Comparison of ENCODE assay signal across 21 cellular contexts in genomic region chr14:106395460-106396050, GRCh38.
DNase-seq lines count a peak whose midpoint lies in the region; ATAC-seq and FAIRE-seq lines count a peak whose summit lies in the region.
"Had no signal": no experiment of that assay in that cellular context is flagged by ENCODE, and none has a peak within 500 bp of the region (broad histone marks: within the 10 kb centered on the region; RNA-seq: fewer than 3 reads in every experiment).

No MANE protein-coding gene starts in this region.

- H3K27ac Mint-ChIP-seq in activated T-cell treated with anti-CD3 and anti-CD28 coated beads, Interleukin-2, amount 50 U/mL, for 72 hours = peak overlapping the region; percentile 61
- H3K27ac Mint-ChIP-seq in activated T-helper 1 cell treated with anti-CD3 and anti-CD28 coated beads, Interleukin-12 subunit alpha, Interleukin-12 subunit beta, Interleukin-2, Interleukin-4 antibody, amounts not matched to agents 30 ng/mL and 10 ng/mL and 1 ng/mL, durations not matched to agents 14 hours and 24 hours and 36 hours = peak overlapping the region; percentile 94
- peak overlapping the region in 5 of 10 donors; percentile 24 to 82 (median 78) for H3K27ac Mint-ChIP-seq in naive thymus-derived CD8-positive, alpha-beta T cell
- H3K27ac Mint-ChIP-seq: H9, nephron had no signal

- peaks cover 44% of the 10 kb centered on the region for H3K4me1 Mint-ChIP-seq in activated T-cell treated with anti-CD3 and anti-CD28 coated beads, Interleukin-2, amount 50 U/mL, for 72 hours (ENCODE audit: low read depth)
- H3K4me1 Mint-ChIP-seq in activated T-helper 1 cell treated with anti-CD3 and anti-CD28 coated beads, Interleukin-12 subunit alpha, Interleukin-12 subunit beta, Interleukin-2, Interleukin-4 antibody, amounts not matched to agents 30 ng/mL and 10 ng/mL and 1 ng/mL, durations not matched to agents 14 hours and 24 hours and 36 hours (ENCODE audit: low read depth) = peaks cover 58% of the 10 kb centered on the region
- peaks cover 8 to 25% (median 15%) of the 10 kb centered on the region in 4 donors for H3K4me1 Mint-ChIP-seq in naive thymus-derived CD8-positive, alpha-beta T cell
- H3K4me1 Mint-ChIP-seq: H9, nephron had no signal

- peak; percentile 48 to 56 for DNase-seq in activated T-cell treated with anti-CD3 and anti-CD28 coated beads, Interleukin-2, amount 50 U/mL, for 72 hours
- DNase-seq in activated T-cell treated with anti-CD3 and anti-CD28 coated beads for 4 hours = no peak
- peak; percentile 16 for DNase-seq in Daoy (ENCODE audit: low read depth)
- DNase-seq in activated T-helper 1 cell treated with anti-CD3 and anti-CD28 coated beads, Interleukin-12 subunit alpha, Interleukin-12 subunit beta, Interleukin-2, Interleukin-4 antibody, amounts not matched to agents 30 ng/mL and 10 ng/mL and 1 ng/mL, durations not matched to agents 14 hours and 24 hours and 36 hours (ENCODE audit: low spot score) = no peak
- DNase-seq in naive thymus-derived CD8-positive, alpha-beta T cell = peak in 1 of 10 donors; percentile 31
- no peak for DNase-seq in frontal cortex (ENCODE audit: low spot score in 2 of 2)
- DNase-seq in pons (ENCODE audit: low spot score) = no peak
- DNase-seq: activated gamma-delta T cell treated with Interleukin-2 at 50 U/mL for 16 hours, C1 segment of cervical spinal cord, DMS 273 treated with DMSO at 0.1 percent for 48 hours, foreskin fibroblast, H9, MG63, NCI-H1417 treated with DMSO at 0.1 percent for 48 hours, NCI-H2107, NCI-H524, right lobe of liver had no signal

- peak; percentile 83 to 90 for ATAC-seq in activated T-cell treated with anti-CD3 and anti-CD28 coated beads, Interleukin-2, amount 50 U/mL, for 72 hours (replicated peaks in 1 of 2)
- peak; percentile 23 to 35 for ATAC-seq in naive thymus-derived CD8-positive, alpha-beta T cell
- ATAC-seq in HG03159 (IDR thresholded peaks at IDR 0.05; ENCODE audit: unreplicated experiment) = no peak
- ATAC-seq: left lobe of liver, right lobe of liver had no signal

- POLR2A ChIA-PET in naive thymus-derived CD8-positive, alpha-beta T cell (lab: Charles Lee) = no interaction called here

- no peaks in the 10 kb centered on the region for H3K36me3 Mint-ChIP-seq in activated T-cell treated with anti-CD3 and anti-CD28 coated beads, Interleukin-2, amount 50 U/mL, for 72 hours (ENCODE audit: insufficient read depth in 2 of 2)
- peaks cover 1% of the 10 kb centered on the region for H3K36me3 Mint-ChIP-seq in activated T-helper 1 cell treated with anti-CD3 and anti-CD28 coated beads, Interleukin-12 subunit alpha, Interleukin-12 subunit beta, Interleukin-2, Interleukin-4 antibody, amounts not matched to agents 30 ng/mL and 10 ng/mL and 1 ng/mL, durations not matched to agents 14 hours and 24 hours and 36 hours (ENCODE audit: low read depth)
- H3K36me3 Mint-ChIP-seq in naive thymus-derived CD8-positive, alpha-beta T cell = no peaks in the 10 kb centered on the region

- intact Hi-C loops in activated T-helper 1 cell treated with anti-CD3 and anti-CD28 coated beads, Interleukin-12 subunit alpha, Interleukin-12 subunit beta, Interleukin-2, Interleukin-4 antibody, amounts not matched to agents 30 ng/mL and 10 ng/mL and 1 ng/mL, durations not matched to agents 14 hours and 24 hours and 36 hours (cut with micrococcal nuclease) = loop anchor here (2.0 to 5.0 kb wide), 3 partner anchors 23 to 218 kb away; no protein-coding TSS in a partner anchor

- no peak for FAIRE-seq in frontal cortex (lab: Jason Lieb, UNC)
- FAIRE-seq: G401.6 had no signal

- peaks cover 7% of the 10 kb centered on the region for H3K27me3 Mint-ChIP-seq in activated T-cell treated with anti-CD3 and anti-CD28 coated beads, Interleukin-2, amount 50 U/mL, for 72 hours (ENCODE audit: low read depth)
- H3K27me3 Mint-ChIP-seq in activated T-helper 1 cell treated with anti-CD3 and anti-CD28 coated beads, Interleukin-12 subunit alpha, Interleukin-12 subunit beta, Interleukin-2, Interleukin-4 antibody, amounts not matched to agents 30 ng/mL and 10 ng/mL and 1 ng/mL, durations not matched to agents 14 hours and 24 hours and 36 hours (ENCODE audit: insufficient read depth) = no peaks in the 10 kb centered on the region
- H3K27me3 Mint-ChIP-seq in naive thymus-derived CD8-positive, alpha-beta T cell = peaks cover 14 to 28% (median 17%) of the 10 kb centered on the region in 5 donors

- H3K9me3 Mint-ChIP-seq in activated T-cell treated with anti-CD3 and anti-CD28 coated beads, Interleukin-2, amount 50 U/mL, for 72 hours = no peaks in the 10 kb centered on the region
- no peaks in the 10 kb centered on the region for H3K9me3 Mint-ChIP-seq in activated T-helper 1 cell treated with anti-CD3 and anti-CD28 coated beads, Interleukin-12 subunit alpha, Interleukin-12 subunit beta, Interleukin-2, Interleukin-4 antibody, amounts not matched to agents 30 ng/mL and 10 ng/mL and 1 ng/mL, durations not matched to agents 14 hours and 24 hours and 36 hours
- H3K9me3 Mint-ChIP-seq in naive thymus-derived CD8-positive, alpha-beta T cell = no peaks in the 10 kb centered on the region

- peak overlapping the region; percentile 68 to 86 for H3K4me3 Mint-ChIP-seq in activated T-cell treated with anti-CD3 and anti-CD28 coated beads, Interleukin-2, amount 50 U/mL, for 72 hours
- H3K4me3 Mint-ChIP-seq in activated T-helper 1 cell treated with anti-CD3 and anti-CD28 coated beads, Interleukin-12 subunit alpha, Interleukin-12 subunit beta, Interleukin-2, Interleukin-4 antibody, amounts not matched to agents 30 ng/mL and 10 ng/mL and 1 ng/mL, durations not matched to agents 14 hours and 24 hours and 36 hours = peak overlapping the region; percentile 70
- peak overlapping the region in 3 of 10 donors; percentile 27 to 53 (median 28) for H3K4me3 Mint-ChIP-seq in naive thymus-derived CD8-positive, alpha-beta T cell
- H3K4me3 Mint-ChIP-seq: H9, nephron had no signal

Comparison
In these comparisons a context has a peak if more than half of its experiments do, and no peak if none do; other contexts are left out.
1. DNase-seq: peak in activated T-cell treated with anti-CD3 and anti-CD28 coated beads, Interleukin-2, amount 50 U/mL, for 72 hours (2 of 2) and Daoy (single experiment); none in activated T-cell treated with anti-CD3 and anti-CD28 coated beads for 4 hours (single experiment), activated T-helper 1 cell treated with anti-CD3 and anti-CD28 coated beads, Interleukin-12 subunit alpha, Interleukin-12 subunit beta, Interleukin-2, Interleukin-4 antibody, amounts not matched to agents 30 ng/mL and 10 ng/mL and 1 ng/mL, durations not matched to agents 14 hours and 24 hours and 36 hours (single experiment), frontal cortex (0 of 2) and pons (single experiment).